ENCODE assay signal across 19 cellular contexts in genomic region chr21:42312626-42313104, GRCh38. TPM values are rescaled to one million over a fixed set of nuclear protein-coding genes. Genes with fewer than 3 reads are reported as not detected.
DNase-seq lines count a peak whose midpoint lies in the region; ATAC-seq, FAIRE-seq and TF ChIP-seq lines count a peak whose summit lies in the region.
"Had no signal": no experiment of that assay in that cellular context is flagged by ENCODE, and none has a peak within 500 bp of the region (broad histone marks: within the 10 kb centered on the region; RNA-seq: fewer than 3 reads in every experiment).

No MANE protein-coding gene starts in this region.

- peaks cover 61% of the 10 kb centered on the region for H3K4me1 ChIP-seq in HepG2 (ENCODE audit: insufficient read depth, low read length)
- no peaks in the 10 kb centered on the region for H3K4me1 ChIP-seq in right lobe of liver
- peaks cover 6 to 24% (median 18%) of the 10 kb centered on the region in 4 experiments for H3K4me1 ChIP-seq in H1 (replicated peaks in 1 of 4; ENCODE audit: control insufficient read depth in 3 of 4, insufficient read depth in 4 of 4, low read length in 3 of 4)
- peaks cover 18 to 71% (median 38%) of the 10 kb centered on the region in 4 donors for H3K4me1 ChIP-seq in transverse colon

- H3K27me3 Mint-ChIP-seq in activated CD4-positive, alpha-beta T cell treated with anti-CD3 and anti-CD28 coated beads, Interleukin-2, amount 10 ng/mL, durations not matched to agents 24 days and 14 days: peaks cover 6% of the 10 kb centered on the region
- H3K27me3 Mint-ChIP-seq in WTC11 (ENCODE audit: low read depth): peaks cover 6% of the 10 kb centered on the region
- H3K27me3 Mint-ChIP-seq: activated CD8-positive, alpha-beta T cell treated with anti-CD3 and anti-CD28 coated beads for 36 hours had no signal

- WGBS in HepG2 (ENCODE audit: low lambda C conversion rate): 50% methylated on average over 2 of the region's 16 CpGs
- WGBS in right lobe of liver (ENCODE audit: insufficient coverage, low coverage, low lambda C conversion rate, missing lambda C conversion rate): 64% methylated on average over 5 of the region's 16 CpGs
- WGBS in H1 (ENCODE audit: extremely low coverage in 1 of 2, insufficient coverage in 1 of 2, insufficient read length in 1 of 2, insufficient replicate concordance in 2 of 2, low coverage in 1 of 2, low lambda C conversion rate in 2 of 2, missing lambda C conversion rate in 1 of 2), 2 experiments: 91% methylated on average over 10 of the region's 16 CpGs; no CpG with 5 or more reads in 1 of the 2 experiments
- 61% methylated on average over 15 of the region's 16 CpGs; no CpG with 5 or more reads in 1 of the 2 donors for WGBS in transverse colon (ENCODE audit: low coverage in 1 of 2), 2 donors

- H2AFZ ChIP-seq in HepG2 (ENCODE audit: low read length) (no peak overlapping the region), H1 (ENCODE audit: low read length) (no peak overlapping the region)

- H3K4ac ChIP-seq in H1 (replicated peaks; ENCODE audit: insufficient read length, low read depth, low read length): no peak overlapping the region

- H2BK5ac ChIP-seq in H1 (ENCODE audit: low read depth, low read length): no peak overlapping the region; the same call in 1 of the 2 replicates

- no peak overlapping the region for H4K5ac ChIP-seq in H1 (ENCODE audit: insufficient read length, low read depth, low read length)

- no peak overlapping the region for H2BK20ac ChIP-seq in H1 (ENCODE audit: low read length)

- no peak overlapping the region for H3K27ac Mint-ChIP-seq in activated CD4-positive, alpha-beta T cell treated with anti-CD3 and anti-CD28 coated beads, Interleukin-2, amount 10 ng/mL, durations not matched to agents 24 days and 14 days
- no peak overlapping the region for H3K27ac Mint-ChIP-seq in WTC11
- H3K27ac Mint-ChIP-seq: activated CD8-positive, alpha-beta T cell treated with anti-CD3 and anti-CD28 coated beads for 36 hours had no signal

- H3K4me3 ChIP-seq in HepG2 (replicated peaks in 1 of 3; ENCODE audit: insufficient read depth in 1 of 3, low read depth in 2 of 3, low read length in 3 of 3) (no peak overlapping the region; a peak in 1 of 6 replicates), right lobe of liver (no peak overlapping the region), H1 (ENCODE audit: extremely low read depth in 1 of 4, insufficient read depth in 2 of 4, low read depth in 3 of 4, low read length in 4 of 4) (no peak overlapping the region), transverse colon (peak overlapping the region in 3 of 4 donors; percentile 5 to 36 (median 28))
- H3K4me3 ChIP-seq: gastroesophageal sphincter, suprapubic skin had no signal

- H4K20me1 ChIP-seq in HepG2 (ENCODE audit: insufficient read depth, low read length) (no peaks in the 10 kb centered on the region), H1 (replicated peaks in 1 of 2; ENCODE audit: control insufficient read depth in 1 of 2, insufficient read depth in 2 of 2, low read length in 2 of 2) (no peaks in the 10 kb centered on the region)

- H3K14ac ChIP-seq in H1 (ENCODE audit: insufficient read length): no peak overlapping the region

- H4K91ac ChIP-seq in H1 (replicated peaks; ENCODE audit: insufficient read length, low read length): no peak overlapping the region

- TF ChIP-seq RAD21 in HepG2 (CRISPR knock-in tag; IDR thresholded peaks at IDR 0.05) (no peak), H1 (IDR thresholded peaks at IDR 0.05 in 1 of 2, conservative IDR thresholded peaks at IDR 0.05 in 1 of 2; ENCODE audit: low read depth in 2 of 2, low read length in 2 of 2) (no peak)

- H3K27ac ChIP-seq in HepG2 (ENCODE audit: extremely low read length, insufficient read depth, low read length): no peak overlapping the region
- no peak overlapping the region for H3K27ac ChIP-seq in right lobe of liver
- H3K27ac ChIP-seq in H1 (ENCODE audit: low read depth, low read length): no peak overlapping the region
- peak overlapping the region; percentile 79 to 87 (median 84) for H3K27ac ChIP-seq in transverse colon
- H3K27ac ChIP-seq: gastroesophageal sphincter, suprapubic skin had no signal

- H3K4me2 ChIP-seq in HepG2 (ENCODE audit: low read depth, low read length): peak overlapping the region; percentile 41; the same call in 1 of the 2 replicates
- H3K4me2 ChIP-seq in H1 (ENCODE audit: insufficient read depth in 1 of 2, low read depth in 2 of 2, low read length in 2 of 2): no peak overlapping the region; a peak in 1 of 4 replicates

- in situ Hi-C loops in HepG2 (cut with HindIII; ENCODE audit: extremely low pct_ligation_motif_present, low pct_unique_long_range_greater_than_20kb): no loop called here
- in situ Hi-C loops in transverse colon (cut with MboI; ENCODE audit: low pct_ligation_motif_present in 1 of 4, low pct_unique_long_range_greater_than_20kb in 1 of 4, low sequenced_read_pairs in 3 of 4): loop anchor here in 1 of 4 donors (25.0 kb wide), 1 partner anchor 250 kb away; no protein-coding TSS in a partner anchor

- BruUV-seq in HepG2 (replicated peaks; lab: Mats Ljungman, UMichigan): no TSS peak

- no peaks in the 10 kb centered on the region for H3K9me3 ChIP-seq in HepG2 (ENCODE audit: low read length)
- H3K9me3 ChIP-seq in right lobe of liver: no peaks in the 10 kb centered on the region
- H3K9me3 ChIP-seq in H1 (ENCODE audit: insufficient read depth in 2 of 2, low read depth in 1 of 2, low read length in 1 of 2): no peaks in the 10 kb centered on the region
- no peaks in the 10 kb centered on the region for H3K9me3 ChIP-seq in transverse colon
- H3K9me3 ChIP-seq: gastroesophageal sphincter, suprapubic skin had no signal

- POLR2A ChIA-PET in HepG2 (lab: Yijun Ruan, JAX) (interaction anchor here (0.9 kb wide), 1 partner anchor 74 kb away, joined by 3 read pairs; no protein-coding TSS in a partner anchor), H1 (lab: Charles Lee; ENCODE audit: partially characterized antibody) (no interaction called here), WTC11 (lab: Charles Lee) (no interaction called here)

- H3K36me3 ChIP-seq in HepG2 (replicated peaks in 1 of 2; ENCODE audit: control insufficient read depth in 1 of 2, insufficient read depth in 2 of 2, low read length in 2 of 2): no peaks in the 10 kb centered on the region
- H3K36me3 ChIP-seq in right lobe of liver: no peaks in the 10 kb centered on the region
- H3K36me3 ChIP-seq in H1 (ENCODE audit: control insufficient read depth in 2 of 4, insufficient read depth in 4 of 4, low read length in 3 of 4): no peaks in the 10 kb centered on the region
- no peaks in the 10 kb centered on the region for H3K36me3 ChIP-seq in transverse colon
- H3K36me3 ChIP-seq: gastroesophageal sphincter, suprapubic skin had no signal

- H3K27me3 ChIP-seq in HepG2 (ENCODE audit: control insufficient read depth in 1 of 2, insufficient read depth in 2 of 2, low read length in 2 of 2) (peaks cover 0 to 1% of the 10 kb centered on the region in 2 experiments; a peak in 2 of 5 replicates), right lobe of liver (peaks cover 0 to 9% of the 10 kb centered on the region in 2 donors), H1 (replicated peaks in 1 of 4; ENCODE audit: control insufficient read depth in 3 of 4, extremely low read depth in 1 of 4, insufficient read depth in 3 of 4, low read length in 3 of 4) (peaks cover 0 to 7% (median 3%) of the 10 kb centered on the region in 4 experiments; a peak in 2 of 7 replicates), transverse colon (peaks cover 11% of the 10 kb centered on the region)

- no peaks in the 10 kb centered on the region for H3K79me1 ChIP-seq in H1 (ENCODE audit: low read depth, low read length)

- H2BK15ac ChIP-seq in H1 (ENCODE audit: low read length): no peak overlapping the region

- no peak for TF ChIP-seq EP300 in HepG2 (IDR thresholded peaks at IDR 0.05; ENCODE audit: low read depth in 2 of 2, low read length in 2 of 2)
- no peak for TF ChIP-seq EP300 in HepG2 (CRISPR knock-in tag; IDR thresholded peaks at IDR 0.05; ENCODE audit: borderline replicate concordance)
- no peak for TF ChIP-seq EP300 in H1 (IDR thresholded peaks at IDR 0.05; ENCODE audit: borderline replicate concordance in 1 of 2, low read depth in 2 of 2, low read length in 2 of 2)
- no peak for TF ChIP-seq EP300 in transverse colon (IDR thresholded peaks at IDR 0.05; ENCODE audit: low read depth)

- H3K23ac ChIP-seq in H1 (ENCODE audit: insufficient read length): no peak overlapping the region

- TF ChIP-seq CTCF in HepG2 (CRISPR knock-in tag; IDR thresholded peaks at IDR 0.05) (no peak), right lobe of liver (IDR thresholded peaks at IDR 0.05) (no peak), H1 (IDR thresholded peaks at IDR 0.05; ENCODE audit: control extremely low read depth in 1 of 3, insufficient read depth in 1 of 3, low read depth in 1 of 3, low read length in 3 of 3) (no peak), transverse colon (IDR thresholded peaks at IDR 0.05) (no peak), WTC11 (IDR thresholded peaks at IDR 0.05) (no peak)

- no peaks in the 10 kb centered on the region for H3K9me3 Mint-ChIP-seq in activated CD4-positive, alpha-beta T cell treated with anti-CD3 and anti-CD28 coated beads, Interleukin-2, amount 10 ng/mL, durations not matched to agents 24 days and 14 days
- no peaks in the 10 kb centered on the region for H3K9me3 Mint-ChIP-seq in WTC11
- H3K9me3 Mint-ChIP-seq: activated CD8-positive, alpha-beta T cell treated with anti-CD3 and anti-CD28 coated beads for 36 hours had no signal

- no peak overlapping the region for H3K56ac ChIP-seq in H1 (replicated peaks; ENCODE audit: insufficient read length, low read depth, low read length)

- peaks cover 4% of the 10 kb centered on the region for H3K4me1 Mint-ChIP-seq in activated CD4-positive, alpha-beta T cell treated with anti-CD3 and anti-CD28 coated beads, Interleukin-2, amount 10 ng/mL, durations not matched to agents 24 days and 14 days
- H3K4me1 Mint-ChIP-seq in WTC11: peaks cover 59% of the 10 kb centered on the region

- H3K4me3 Mint-ChIP-seq in activated CD4-positive, alpha-beta T cell treated with anti-CD3 and anti-CD28 coated beads, Interleukin-2, amount 10 ng/mL, durations not matched to agents 24 days and 14 days: no peak overlapping the region
- no peak overlapping the region for H3K4me3 Mint-ChIP-seq in WTC11
- H3K4me3 Mint-ChIP-seq: activated CD8-positive, alpha-beta T cell treated with anti-CD3 and anti-CD28 coated beads for 36 hours had no signal

- intact Hi-C loops in HepG2 (cut with micrococcal nuclease; ENCODE audit: unreplicated experiment): no loop called here
- intact Hi-C loops in right lobe of liver (cut with DNase I): no loop called here
- intact Hi-C loops in transverse colon (cut with DNase I; ENCODE audit: low total_unique reads): no loop called here
- intact Hi-C loops in activated CD4-positive, alpha-beta T cell treated with anti-CD3 and anti-CD28 coated beads, Interleukin-2, amount 10 ng/mL, durations not matched to agents 24 days and 14 days (cut with micrococcal nuclease): no loop called here

- ATAC-seq in HepG2: no peak
- no peak for ATAC-seq in right lobe of liver
- no peak for ATAC-seq in WTC11
- ATAC-seq: activated CD8-positive, alpha-beta T cell treated with anti-CD3 and anti-CD28 coated beads for 36 hours; esophagus mucosa; gastroesophageal sphincter; HCT116 had no signal

- H3K23me2 ChIP-seq in H1 (ENCODE audit: low read depth, low read length): no peaks in the 10 kb centered on the region; the same call in 1 of the 2 replicates

- no peak overlapping the region; the same call in 1 of the 2 replicates for H2AK5ac ChIP-seq in H1 (ENCODE audit: low read depth, low read length)

- TF ChIP-seq POLR2A in HepG2 (IDR thresholded peaks at IDR 0.05; ENCODE audit: insufficient read depth in 1 of 2, low read depth in 2 of 2, low read length in 2 of 2): no peak
- no peak for TF ChIP-seq POLR2A in right lobe of liver (IDR thresholded peaks at IDR 0.05)
- no peak for TF ChIP-seq POLR2A in H1 (IDR thresholded peaks at IDR 0.05; ENCODE audit: control extremely low read depth in 1 of 2, low read depth in 2 of 2, low read length in 2 of 2)
- no peak for TF ChIP-seq POLR2A in transverse colon (IDR thresholded peaks at IDR 0.05)

- no peak overlapping the region for H3K18ac ChIP-seq in H1 (ENCODE audit: extremely low read depth, low read length)

- no peak overlapping the region for H3K9ac ChIP-seq in HepG2 (ENCODE audit: insufficient read depth, low read depth, low read length)
- H3K9ac ChIP-seq in H1 (replicated peaks in 1 of 4; ENCODE audit: extremely low read depth in 1 of 4, low read depth in 3 of 4, low read length in 3 of 4): no peak overlapping the region

- CTCF ChIA-PET in HepG2 (lab: Yijun Ruan, JAX; ENCODE audit: low intra/inter-chr PET ratio, low total read pairs) (interaction anchor here (4.8 kb wide), 1 partner anchor 69 kb away, joined by 16 read pairs; no protein-coding TSS in a partner anchor), H1 (lab: Charles Lee; ENCODE audit: partially characterized antibody) (interaction anchor here (0.9 to 14.3 kb wide), 6 partner anchors 12 to 126 kb away, joined by 3 to 137 read pairs (median 16); no protein-coding TSS in a partner anchor), WTC11 (lab: Charles Lee) (interaction anchor here (3.4 to 11.5 kb wide), 2 partner anchors 24 to 53 kb away, joined by 35 to 165 read pairs; no protein-coding TSS in a partner anchor)

- FAIRE-seq in HepG2 (lab: Jason Lieb, UNC): no peak
- FAIRE-seq in H1 (lab: Jason Lieb, UNC): no peak
- FAIRE-seq: G401.6 had no signal

- no peaks in the 10 kb centered on the region for H3K36me3 Mint-ChIP-seq in activated CD4-positive, alpha-beta T cell treated with anti-CD3 and anti-CD28 coated beads, Interleukin-2, amount 10 ng/mL, durations not matched to agents 24 days and 14 days (ENCODE audit: low read depth)
- H3K36me3 Mint-ChIP-seq in WTC11: no peaks in the 10 kb centered on the region

- H2BK120ac ChIP-seq in H1 (replicated peaks; ENCODE audit: low read depth, low read length): no peak overlapping the region

- H3K79me2 ChIP-seq in HepG2 (ENCODE audit: insufficient read depth, low read length) (no peaks in the 10 kb centered on the region), H1 (ENCODE audit: control insufficient read depth in 1 of 2, insufficient read depth in 2 of 2, low read length in 2 of 2) (no peaks in the 10 kb centered on the region)

- DNase-seq in HepG2 (ENCODE audit: low spot score) (no peak), right lobe of liver (no peak), NCI-H345 (lab: John Stamatoyannopoulos, UW) (peak; percentile 76), H1 (ENCODE audit: low read depth in 1 of 2, low spot score in 2 of 2) (peak in 1 of 2 experiments; percentile 37), transverse colon (no peak), WTC11 (ENCODE audit: low spot score) (no peak)
- no peak for DNase-seq in activated CD4-positive, alpha-beta T cell treated with anti-CD3 and anti-CD28 coated beads, Interleukin-2, amount 10 ng/mL, durations not matched to agents 24 days and 14 days
- DNase-seq: activated CD8-positive, alpha-beta T cell treated with anti-CD3 and anti-CD28 coated beads for 36 hours; Calu3; effector CD4-positive, alpha-beta T cell; left ventricle myocardium superior; stimulated activated CD4-positive, alpha-beta T cell treated with anti-CD3 and anti-CD28 coated beads, Interleukin-4, amount 100 ng/mL, for 24 hours; T-helper 1 cell had no signal

- H4K8ac ChIP-seq in H1 (ENCODE audit: extremely low read depth, insufficient read depth, low read length): peak overlapping the region; percentile 12; the same call in 1 of the 2 replicates

- H2BK12ac ChIP-seq in H1 (ENCODE audit: low read depth, low read length): 0 out of 2 replicates have a peak overlapping the region, but pooled peaks have one; percentile 68

RNA-seq across cellular contexts. Expression of gene TFF3, which starts 2.5 kb away (rescaled TPM):
- total RNA-seq in HepG2 (2016; rRNA removed; fragmentation: Illumina TruSeq; extraction: Trizol) (7.9 and 14.2 TPM in 2 replicates), right lobe of liver (1 to 10 TPM in 5 of 6 experiments, under 1 TPM in 1; 0.88 to 6.8 (median 2.5) TPM), transverse colon (1,000 to 10,000 TPM in 1 of 4 donors, 100 to 1,000 TPM in 3; 164 to 2,581 (median 367) TPM), WTC11 (2021) (2.9 to 4.2 TPM (median 3.5 TPM) in 3 replicates)
- total RNA-seq in HepG2 (2016; cell fraction: cytosol; rRNA removed; fragmentation: Illumina TruSeq; extraction: Trizol; ENCODE audit: low read depth): 9.4 and 9.9 TPM in 2 replicates
- total RNA-seq in HepG2 (2016; cell fraction: insoluble cytoplasmic fraction; rRNA removed; fragmentation: Illumina TruSeq; extraction: Trizol): 10.8 and 14.1 TPM in 2 replicates
- total RNA-seq in HepG2 (2016; cell fraction: membrane; rRNA removed; fragmentation: Illumina TruSeq; extraction: Trizol): 8.0 and 8.6 TPM in 2 replicates
- 5.1 and 9.3 TPM in 2 replicates for total RNA-seq in HepG2 (2016; cell fraction: nucleus; rRNA removed; fragmentation: Illumina TruSeq; extraction: Trizol)
- polyA plus RNA-seq in HepG2 (2011; rRNA removed) (26.9 and 27.0 TPM in 2 replicates), H1 (2011; rRNA removed) (4.1 and 6.7 TPM in 2 replicates)
- polyA plus RNA-seq in HepG2 (2011; cell fraction: cytosol; rRNA removed): 15.9 and 30.0 TPM in 2 replicates
- 16.3 and 18.8 TPM in 2 replicates for polyA plus RNA-seq in HepG2 (2011; cell fraction: nucleus; rRNA removed)
- 14.9 and 18.1 TPM in 2 replicates for polyA plus RNA-seq in HepG2 (2012)
- 7.3 and 9.3 TPM in 2 replicates for polyA plus RNA-seq in HepG2 (2016; cell fraction: cytosol; fragmentation: Illumina TruSeq; extraction: Trizol; ENCODE audit: low read depth)
- 5.5 and 6.2 TPM in 2 replicates for polyA plus RNA-seq in HepG2 (2016; cell fraction: insoluble cytoplasmic fraction; fragmentation: Illumina TruSeq; extraction: Trizol; ENCODE audit: low read depth)
- 4.6 and 6.5 TPM in 2 replicates for polyA plus RNA-seq in HepG2 (2016; cell fraction: membrane; fragmentation: Illumina TruSeq; extraction: Trizol; ENCODE audit: low read depth)
- 9.5 and 10.5 TPM in 2 replicates for polyA plus RNA-seq in HepG2 (2016; cell fraction: nucleus; fragmentation: Illumina TruSeq; extraction: Trizol; ENCODE audit: insufficient read depth, low read depth)
- polyA minus RNA-seq in HepG2 (2011; rRNA and poly(A)+ RNA removed; ENCODE audit: low replicate concordance): 10.8 TPM in 1 of 2 replicates, not detected in the other
- 6.5 and 7.7 TPM in 2 replicates for polyA minus RNA-seq in HepG2 (2011; cell fraction: cytosol; rRNA and poly(A)+ RNA removed)
- polyA minus RNA-seq in HepG2 (2011; cell fraction: nucleus; rRNA and poly(A)+ RNA removed): 0.77 and 1.7 TPM in 2 replicates
- 1.7 TPM in 1 of 2 replicates, not detected in the other for total RNA-seq in H1 (2021; fragmentation: NEBNext Ultra II Directional; extraction: Animal tissue kit (Norgen Biotek cat#: 25700))
- 2.8 TPM for polyA plus RNA-seq in H1 (2011; cell fraction: cytosol; rRNA removed)
- 2.2 TPM for polyA plus RNA-seq in H1 (2011; cell fraction: nucleus; rRNA removed)
- polyA plus RNA-seq in H1 (2012, experiment 1 of 2): 1.2 to 4.3 TPM (median 2.0 TPM) in 4 replicates
- polyA plus RNA-seq in H1 (2012, experiment 2 of 2): 8.3 TPM
- polyA plus RNA-seq in H1 (2013, experiment 1 of 2): 2.6 TPM
- 2.0 TPM for polyA plus RNA-seq in H1 (2013, experiment 2 of 2)
- 0.41 TPM in 1 of 2 replicates, not detected in the other for polyA minus RNA-seq in H1 (2011; rRNA and poly(A)+ RNA removed)
- polyA minus RNA-seq in H1 (2011; cell fraction: cytosol; rRNA and poly(A)+ RNA removed): not detected
- not detected for polyA minus RNA-seq in H1 (2011; cell fraction: nucleus; rRNA and poly(A)+ RNA removed)
- not detected in 2 replicates for total RNA-seq in activated CD4-positive, alpha-beta T cell treated with anti-CD3 and anti-CD28 coated beads, Interleukin-2, amount 10 ng/mL, durations not matched to agents 24 days and 14 days
- total RNA-seq: activated CD8-positive, alpha-beta T cell treated with anti-CD3 and anti-CD28 coated beads for 36 hours; Calu3 had no signal

RNA-seq across cellular contexts. Expression of gene TFF2, which starts 38.1 kb away (rescaled TPM):
- not detected in 2 replicates for total RNA-seq in HepG2 (2016; rRNA removed; fragmentation: Illumina TruSeq; extraction: Trizol)
- total RNA-seq in HepG2 (2016; cell fraction: cytosol; rRNA removed; fragmentation: Illumina TruSeq; extraction: Trizol; ENCODE audit: low read depth): not detected in 2 replicates
- not detected in 2 replicates for total RNA-seq in HepG2 (2016; cell fraction: insoluble cytoplasmic fraction; rRNA removed; fragmentation: Illumina TruSeq; extraction: Trizol)
- total RNA-seq in HepG2 (2016; cell fraction: membrane; rRNA removed; fragmentation: Illumina TruSeq; extraction: Trizol): not detected in 2 replicates
- total RNA-seq in HepG2 (2016; cell fraction: nucleus; rRNA removed; fragmentation: Illumina TruSeq; extraction: Trizol): not detected in 2 replicates
- 1.5 and 1.6 TPM in 2 replicates for polyA plus RNA-seq in HepG2 (2011; rRNA removed)
- 0.50 and 1.2 TPM in 2 replicates for polyA plus RNA-seq in HepG2 (2011; cell fraction: cytosol; rRNA removed)
- 0.58 and 0.73 TPM in 2 replicates for polyA plus RNA-seq in HepG2 (2011; cell fraction: nucleus; rRNA removed)
- polyA plus RNA-seq in HepG2 (2012): 0.23 and 0.47 TPM in 2 replicates
- polyA plus RNA-seq in HepG2 (2016; cell fraction: cytosol; fragmentation: Illumina TruSeq; extraction: Trizol; ENCODE audit: low read depth): not detected in 2 replicates
- polyA plus RNA-seq in HepG2 (2016; cell fraction: insoluble cytoplasmic fraction; fragmentation: Illumina TruSeq; extraction: Trizol; ENCODE audit: low read depth): not detected in 2 replicates
- polyA plus RNA-seq in HepG2 (2016; cell fraction: membrane; fragmentation: Illumina TruSeq; extraction: Trizol; ENCODE audit: low read depth): not detected in 2 replicates
- not detected in 2 replicates for polyA plus RNA-seq in HepG2 (2016; cell fraction: nucleus; fragmentation: Illumina TruSeq; extraction: Trizol; ENCODE audit: insufficient read depth, low read depth)
- 0.91 TPM in 1 of 2 replicates, not detected in the other for polyA minus RNA-seq in HepG2 (2011; rRNA and poly(A)+ RNA removed; ENCODE audit: low replicate concordance)
- not detected in 2 replicates for polyA minus RNA-seq in HepG2 (2011; cell fraction: cytosol; rRNA and poly(A)+ RNA removed)
- polyA minus RNA-seq in HepG2 (2011; cell fraction: nucleus; rRNA and poly(A)+ RNA removed): not detected in 2 replicates
- under 1 TPM in 4 of 6 experiments, not detected in 2; 0.29 to 0.61 (median 0.49) TPM for total RNA-seq in right lobe of liver
- not detected in 2 replicates for total RNA-seq in H1 (2021; fragmentation: NEBNext Ultra II Directional; extraction: Animal tissue kit (Norgen Biotek cat#: 25700))
- polyA plus RNA-seq in H1 (2011; rRNA removed): not detected in 2 replicates
- not detected for polyA plus RNA-seq in H1 (2011; cell fraction: cytosol; rRNA removed)
- polyA plus RNA-seq in H1 (2011; cell fraction: nucleus; rRNA removed): not detected
- polyA plus RNA-seq in H1 (2012, experiment 1 of 2): not detected in 4 replicates
- not detected for polyA plus RNA-seq in H1 (2012, experiment 2 of 2)
- polyA plus RNA-seq in H1 (2013, experiment 1 of 2): not detected
- polyA plus RNA-seq in H1 (2013, experiment 2 of 2): not detected
- polyA minus RNA-seq in H1 (2011; rRNA and poly(A)+ RNA removed): not detected in 2 replicates
- not detected for polyA minus RNA-seq in H1 (2011; cell fraction: cytosol; rRNA and poly(A)+ RNA removed)
- not detected for polyA minus RNA-seq in H1 (2011; cell fraction: nucleus; rRNA and poly(A)+ RNA removed)
- under 1 TPM in 1 of 4 donors, not detected in 3; 0.68 TPM for total RNA-seq in transverse colon
- total RNA-seq in activated CD4-positive, alpha-beta T cell treated with anti-CD3 and anti-CD28 coated beads, Interleukin-2, amount 10 ng/mL, durations not matched to agents 24 days and 14 days: not detected in 2 replicates
- total RNA-seq in WTC11 (2021): 0.33 TPM in 1 of 3 replicates, not detected in the others
- total RNA-seq: activated CD8-positive, alpha-beta T cell treated with anti-CD3 and anti-CD28 coated beads for 36 hours; Calu3; esophagus mucosa; gastroesophageal sphincter; left ventricle myocardium superior; skeletal muscle tissue; suprapubic skin had no signal

RNA-seq across cellular contexts. Expression of gene TFF1, which starts 53.7 kb away (rescaled TPM):
- total RNA-seq in HepG2 (2016; rRNA removed; fragmentation: Illumina TruSeq; extraction: Trizol) (0.24 TPM in 1 of 2 replicates, not detected in the other), right lobe of liver (not detected), transverse colon (10 to 100 TPM in 2 of 4 donors, 1 to 10 TPM in 1, not detected in 1; 8.6 to 45.3 (median 25.8) TPM), WTC11 (2021) (0.53 to 0.98 TPM (median 0.81 TPM) in 3 replicates)
- 0.61 and 1.5 TPM in 2 replicates for total RNA-seq in HepG2 (2016; cell fraction: cytosol; rRNA removed; fragmentation: Illumina TruSeq; extraction: Trizol; ENCODE audit: low read depth)
- 0.32 and 0.42 TPM in 2 replicates for total RNA-seq in HepG2 (2016; cell fraction: insoluble cytoplasmic fraction; rRNA removed; fragmentation: Illumina TruSeq; extraction: Trizol)
- 0.40 TPM in 1 of 2 replicates, not detected in the other for total RNA-seq in HepG2 (2016; cell fraction: membrane; rRNA removed; fragmentation: Illumina TruSeq; extraction: Trizol)
- 1.5 TPM in 1 of 2 replicates, not detected in the other for total RNA-seq in HepG2 (2016; cell fraction: nucleus; rRNA removed; fragmentation: Illumina TruSeq; extraction: Trizol)
- polyA plus RNA-seq in HepG2 (2011; rRNA removed) (19.4 and 47.1 TPM in 2 replicates), H1 (2011; rRNA removed) (not detected in 2 replicates)
- polyA plus RNA-seq in HepG2 (2011; cell fraction: cytosol; rRNA removed): 45.3 and 80.6 TPM in 2 replicates
- 4.4 and 17.6 TPM in 2 replicates for polyA plus RNA-seq in HepG2 (2011; cell fraction: nucleus; rRNA removed)
- 19.3 and 58.1 TPM in 2 replicates for polyA plus RNA-seq in HepG2 (2012)
- 0.68 TPM in 2 replicates for polyA plus RNA-seq in HepG2 (2016; cell fraction: cytosol; fragmentation: Illumina TruSeq; extraction: Trizol; ENCODE audit: low read depth)
- 0.52 TPM in 1 of 2 replicates, not detected in the other for polyA plus RNA-seq in HepG2 (2016; cell fraction: insoluble cytoplasmic fraction; fragmentation: Illumina TruSeq; extraction: Trizol; ENCODE audit: low read depth)
- polyA plus RNA-seq in HepG2 (2016; cell fraction: membrane; fragmentation: Illumina TruSeq; extraction: Trizol; ENCODE audit: low read depth): not detected in 2 replicates
- 2.2 TPM in 1 of 2 replicates, not detected in the other for polyA plus RNA-seq in HepG2 (2016; cell fraction: nucleus; fragmentation: Illumina TruSeq; extraction: Trizol; ENCODE audit: insufficient read depth, low read depth)
- polyA minus RNA-seq in HepG2 (2011; rRNA and poly(A)+ RNA removed; ENCODE audit: low replicate concordance): 9.8 and 15.5 TPM in 2 replicates
- 9.1 and 13.9 TPM in 2 replicates for polyA minus RNA-seq in HepG2 (2011; cell fraction: cytosol; rRNA and poly(A)+ RNA removed)
- polyA minus RNA-seq in HepG2 (2011; cell fraction: nucleus; rRNA and poly(A)+ RNA removed): 1.3 and 4.1 TPM in 2 replicates
- total RNA-seq in H1 (2021; fragmentation: NEBNext Ultra II Directional; extraction: Animal tissue kit (Norgen Biotek cat#: 25700)): not detected in 2 replicates
- polyA plus RNA-seq in H1 (2011; cell fraction: cytosol; rRNA removed): not detected
- not detected for polyA plus RNA-seq in H1 (2011; cell fraction: nucleus; rRNA removed)
- not detected in 4 replicates for polyA plus RNA-seq in H1 (2012, experiment 1 of 2)
- not detected for polyA plus RNA-seq in H1 (2012, experiment 2 of 2)
- not detected for polyA plus RNA-seq in H1 (2013, experiment 1 of 2)
- not detected for polyA plus RNA-seq in H1 (2013, experiment 2 of 2)
- not detected in 2 replicates for polyA minus RNA-seq in H1 (2011; rRNA and poly(A)+ RNA removed)
- polyA minus RNA-seq in H1 (2011; cell fraction: cytosol; rRNA and poly(A)+ RNA removed): not detected
- polyA minus RNA-seq in H1 (2011; cell fraction: nucleus; rRNA and poly(A)+ RNA removed): not detected
- not detected in 2 replicates for total RNA-seq in activated CD4-positive, alpha-beta T cell treated with anti-CD3 and anti-CD28 coated beads, Interleukin-2, amount 10 ng/mL, durations not matched to agents 24 days and 14 days
- total RNA-seq: Calu3, esophagus mucosa, gastroesophageal sphincter, left ventricle myocardium superior, skeletal muscle tissue, suprapubic skin had no signal

Comparison
In these comparisons a context has a peak if more than half of its experiments do, and no peak if none do; other contexts are left out.
1. H3K27ac ChIP-seq: peak in transverse colon (4 of 4); none in HepG2 (single experiment), right lobe of liver (0 of 3) and H1 (single experiment).
2. H3K4me3 ChIP-seq: peak in transverse colon (3 of 4); none in HepG2 (0 of 3), right lobe of liver (0 of 3) and H1 (0 of 4).
3. RNA of gene TFF3, which starts 2.5 kb away (total RNA-seq): 164 to 2,581 TPM in transverse colon; 5.1 to 14.2 TPM in HepG2, 2.9 to 4.2 TPM in WTC11, 0.88 to 6.8 TPM in right lobe of liver, 1.7 TPM in H1 and not detected in activated CD4-positive, alpha-beta T cell treated with anti-CD3 and anti-CD28 coated beads, Interleukin-2, amount 10 ng/mL, durations not matched to agents 24 days and 14 days; every median in the first group is over 10 times any median in the second.